Comparison of ENCODE assay signal across 34 cellular contexts in the genomic region with DNA sequence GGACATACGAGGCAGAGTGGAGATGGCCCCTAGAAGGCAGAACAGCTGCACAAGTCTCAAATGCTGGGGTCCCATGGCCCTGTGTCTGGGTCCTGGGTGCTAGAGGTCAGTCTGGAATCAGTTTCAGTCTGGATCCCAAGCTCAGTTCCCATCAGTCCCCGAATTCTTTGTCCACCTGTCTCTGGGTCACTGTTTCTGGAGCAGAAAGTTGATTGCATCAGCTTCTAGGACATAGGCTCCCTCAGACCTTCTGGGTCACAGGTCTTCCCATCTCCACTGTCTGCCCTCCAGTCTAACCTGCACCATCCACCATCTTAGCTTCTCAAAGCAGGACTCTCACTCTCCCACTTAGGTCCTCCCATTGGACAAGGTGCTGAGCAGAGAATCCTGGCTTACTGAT. TPM values are rescaled to one million over a fixed set of nuclear protein-coding genes. Genes with fewer than 3 reads are reported as not detected.
"Had no signal": no experiment of that assay in that cellular context is flagged by ENCODE, and none has a peak within 500 bp of the region (broad histone marks: within the 10 kb centered on the region; RNA-seq: fewer than 3 reads in every experiment).

No MANE protein-coding gene starts in this region.

- ATAC-seq: activated CD4-positive, CD25-positive, alpha-beta regulatory T cell treated with anti-CD3 and anti-CD28 coated beads, Interleukin-2, amount 50 U/mL, for 24 hours; activated CD8-positive, alpha-beta T cell treated with anti-CD3 and anti-CD28 coated beads for 36 hours; activated T-cell treated with anti-CD3 and anti-CD28 coated beads, Interleukin-2, amount 50 U/mL, for 4 hours; activated T-helper 17 cell treated with anti-CD3 and anti-CD28 coated beads, Interleukin-2, amount 50 U/mL, for 72 hours; effector memory CD8-positive, alpha-beta T cell; foreskin keratinocyte; gastrocnemius medialis; heart left ventricle; T-helper 17 cell had no signal

- H3K4me3 ChIP-seq: esophagus muscularis mucosa, gastrocnemius medialis, heart left ventricle had no signal

- H3K4me1 ChIP-seq: esophagus muscularis mucosa, foreskin keratinocyte, gastrocnemius medialis, heart left ventricle had no signal

- H3K9me3 ChIP-seq: esophagus muscularis mucosa, gastrocnemius medialis, heart left ventricle had no signal

- FAIRE-seq: astrocyte, colon had no signal

- H3K27me3 ChIP-seq: brain microvascular endothelial cell had no signal

- DNase-seq: activated B cell treated with CpG ODN at 0.5 μM for 24 hours; activated CD4-positive, alpha-beta T cell treated with anti-CD3 and anti-CD28 coated beads for 48 hours; activated CD4-positive, alpha-beta T cell treated with anti-CD3 and anti-CD28 coated beads, Interleukin-2, amount 50 U/mL, for 1 hour; activated CD4-positive, alpha-beta T cell treated with anti-CD3 and anti-CD28 coated beads, Interleukin-2, amount 50 U/mL, for 48 hours; activated CD8-positive, alpha-beta memory T cell treated with anti-CD3 and anti-CD28 coated beads for 24 hours; activated CD8-positive, alpha-beta T cell treated with anti-CD3 and anti-CD28 coated beads for 36 hours; activated effector memory CD4-positive, alpha-beta T cell treated with Interleukin-2 at 50 U/mL for 16 hours; activated gamma-delta T cell treated with Interleukin-2 at 50 U/mL for 16 hours; activated naive CD4-positive, alpha-beta T cell treated with anti-CD3 and anti-CD28 coated beads, Interleukin-2, amount 50 U/mL, for 16 hours; activated naive CD4-positive, alpha-beta T cell treated with Interleukin-2 at 50 U/mL for 16 hours; activated T-cell treated with anti-CD3 and anti-CD28 coated beads, Interleukin-2, amount 50 U/mL, for 4 hours; amniotic stem cell; anterior cingulate cortex; brain microvascular endothelial cell; caudate nucleus; cortex of kidney; dermis blood vessel endothelial cell; effector CD4-positive, alpha-beta T cell; effector memory CD8-positive, alpha-beta T cell; erythroblast; foreskin keratinocyte; gastrocnemius medialis; glutamatergic neuron; heart left ventricle; T-helper 17 cell; T1000; WERI-Rb-1 had no signal

- H3K36me3 ChIP-seq: brain microvascular endothelial cell, esophagus muscularis mucosa, gastrocnemius medialis, heart left ventricle, WERI-Rb-1 had no signal

- H3K27ac ChIP-seq: brain microvascular endothelial cell, esophagus muscularis mucosa, foreskin keratinocyte, gastrocnemius medialis, heart left ventricle, WERI-Rb-1 had no signal

RNA-seq across cellular contexts. Expression of a gene that starts 5.3 kb away (rescaled TPM):
- total RNA-seq: activated B cell treated with CpG ODN at 0.5 μM for 24 hours; activated CD8-positive, alpha-beta T cell treated with anti-CD3 and anti-CD28 coated beads for 36 hours; activated T-cell treated with anti-CD3 and anti-CD28 coated beads, Interleukin-2, amount 50 U/mL, for 4 hours; activated T-helper 17 cell treated with anti-CD3 and anti-CD28 coated beads, Interleukin-2, amount 50 U/mL, for 72 hours; astrocyte; chondrocyte; dermis blood vessel endothelial cell; esophagus muscularis mucosa; foreskin keratinocyte; gastrocnemius medialis; heart left ventricle; T-helper 17 cell had no signal
- polyA plus RNA-seq: adipose tissue, foreskin keratinocyte, heart left ventricle had no signal

RNA-seq across cellular contexts. Expression of a gene that starts 5.6 kb away (rescaled TPM):
- total RNA-seq: activated B cell treated with CpG ODN at 0.5 μM for 24 hours; activated CD8-positive, alpha-beta T cell treated with anti-CD3 and anti-CD28 coated beads for 36 hours; activated T-cell treated with anti-CD3 and anti-CD28 coated beads, Interleukin-2, amount 50 U/mL, for 4 hours; activated T-helper 17 cell treated with anti-CD3 and anti-CD28 coated beads, Interleukin-2, amount 50 U/mL, for 72 hours; astrocyte; chondrocyte; dermis blood vessel endothelial cell; esophagus muscularis mucosa; foreskin keratinocyte; gastrocnemius medialis; heart left ventricle; T-helper 17 cell had no signal
- polyA plus RNA-seq: adipose tissue, foreskin keratinocyte, heart left ventricle had no signal

RNA-seq across cellular contexts. Expression of a gene that starts 37.9 kb away (rescaled TPM):
- total RNA-seq: chondrocyte had no signal

RNA-seq across cellular contexts. Expression of a gene that starts 42.8 kb away (rescaled TPM):
- total RNA-seq: activated B cell treated with CpG ODN at 0.5 μM for 24 hours; activated CD8-positive, alpha-beta T cell treated with anti-CD3 and anti-CD28 coated beads for 36 hours; activated T-cell treated with anti-CD3 and anti-CD28 coated beads, Interleukin-2, amount 50 U/mL, for 4 hours; activated T-helper 17 cell treated with anti-CD3 and anti-CD28 coated beads, Interleukin-2, amount 50 U/mL, for 72 hours; astrocyte; chondrocyte; dermis blood vessel endothelial cell; foreskin keratinocyte; gastrocnemius medialis had no signal
- polyA plus RNA-seq: foreskin keratinocyte had no signal
